ENCODE assay signal across 10 cellular contexts in the genomic region with DNA sequence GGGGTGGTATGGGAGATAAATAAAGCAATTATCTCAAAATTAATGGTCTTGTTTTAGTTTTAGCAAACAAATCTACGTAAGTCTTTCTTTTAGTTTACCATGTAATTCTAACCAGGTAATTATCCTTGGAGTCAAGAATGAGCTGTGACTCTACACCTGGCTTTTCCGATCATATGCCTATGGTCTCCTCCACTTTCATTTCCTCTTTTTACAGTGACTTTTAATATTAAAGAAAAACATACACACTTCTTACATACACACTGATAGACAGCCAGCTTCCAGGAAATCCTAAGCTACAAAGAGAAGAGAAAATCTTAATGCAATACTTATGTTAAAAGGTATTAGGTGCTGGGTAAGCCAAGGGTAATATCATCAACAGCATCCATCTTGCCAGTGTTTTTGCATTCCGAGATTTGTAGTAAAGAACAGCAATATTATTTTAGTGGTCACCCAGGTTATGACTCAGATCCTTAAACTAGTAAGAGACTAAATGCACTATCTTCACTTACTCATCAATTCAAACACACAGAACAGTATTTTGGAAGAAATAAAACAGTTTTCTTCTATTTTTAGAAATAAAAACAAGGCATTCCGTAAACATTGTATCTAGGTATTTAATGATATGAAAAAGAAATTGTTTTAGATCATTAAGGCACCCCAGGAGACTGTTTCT. TPM values are rescaled to one million over a fixed set of nuclear protein-coding genes. Genes with fewer than 3 reads are reported as not detected.
DNase-seq lines count a peak whose midpoint lies in the region; ATAC-seq and TF ChIP-seq lines count a peak whose summit lies in the region.
"Had no signal": no experiment of that assay in that cellular context is flagged by ENCODE, and none has a peak within 500 bp of the region (broad histone marks: within the 10 kb centered on the region; RNA-seq: fewer than 3 reads in every experiment).

No MANE protein-coding gene starts in this region.

- H3K36me3 Mint-ChIP-seq in glutamatergic neuron (ENCODE audit: unreplicated experiment) = no peaks in the 10 kb centered on the region

- peak overlapping the region; percentile 21 for H3K4me3 Mint-ChIP-seq in glutamatergic neuron (ENCODE audit: unreplicated experiment)

- no peaks in the 10 kb centered on the region for H3K36me3 ChIP-seq in ACC112 (ENCODE audit: insufficient read depth, low read length)

- peaks cover 11% of the 10 kb centered on the region for H3K27me3 Mint-ChIP-seq in glutamatergic neuron (ENCODE audit: unreplicated experiment)

- H2AFZ ChIP-seq in ACC112 (ENCODE audit: low read length, unreplicated experiment) = no peak overlapping the region

- peak overlapping the region; percentile 16; the same call in 1 of the 2 replicates for H3K27ac ChIP-seq in ACC112 (ENCODE audit: low read depth, low read length)

- H3K27ac Mint-ChIP-seq in glutamatergic neuron (ENCODE audit: unreplicated experiment) = no peak overlapping the region

- H3K4me1 Mint-ChIP-seq in glutamatergic neuron (ENCODE audit: low read depth, unreplicated experiment) = peaks cover 14% of the 10 kb centered on the region

- H3K4me3 ChIP-seq in ACC112 (ENCODE audit: low read depth, low read length) = peak overlapping the region; percentile 80

- no peaks in the 10 kb centered on the region for H3K27me3 ChIP-seq in ACC112 (ENCODE audit: insufficient read depth, low read length)
- H3K27me3 ChIP-seq: foreskin keratinocyte had no signal

- H3K9me3 Mint-ChIP-seq in glutamatergic neuron (ENCODE audit: unreplicated experiment) = peaks cover 5% of the 10 kb centered on the region

- no peak for TF ChIP-seq CTCF in glutamatergic neuron (IDR thresholded peaks at IDR 0.05; ENCODE audit: partially characterized antibody, unreplicated experiment)

- H3K4me1 ChIP-seq in ACC112 (ENCODE audit: control insufficient read depth, insufficient read depth, low read length, unreplicated experiment) = peaks cover 20% of the 10 kb centered on the region

- peak; percentile 66 for DNase-seq in HT1080 (ENCODE audit: low read depth)
- DNase-seq in OCI-M1 (lab: John Stamatoyannopoulos, UW) = peak; percentile 23
- no peak for DNase-seq in glutamatergic neuron
- DNase-seq in stimulated activated naive CD4-positive, alpha-beta T cell treated with Interleukin-2 at 50 U/mL for 16 hours (lab: John Stamatoyannopoulos, UW) = no peak
- no peak for DNase-seq in nucleus accumbens (lab: John Stamatoyannopoulos, UW)
- DNase-seq: activated naive CD4-positive, alpha-beta T cell treated with Interleukin-2 at 50 U/mL for 16 hours had no signal

- ATAC-seq in HG02588 (IDR thresholded peaks at IDR 0.05; ENCODE audit: unreplicated experiment) (no peak), HG03457 (IDR thresholded peaks at IDR 0.05; ENCODE audit: unreplicated experiment) (no peak)
- ATAC-seq: foreskin keratinocyte had no signal

- peaks cover 31% of the 10 kb centered on the region for H3K79me2 ChIP-seq in ACC112 (ENCODE audit: control insufficient read depth, insufficient read depth, low read length, unreplicated experiment)

RNA-seq across cellular contexts. Expression of a gene that starts 4.4 kb away (rescaled TPM):
- 0.13 and 0.85 TPM in 2 replicates for total RNA-seq in HT1080 (2014; rRNA removed; shearing (Covaris generic))
- 0.66 and 1.1 TPM in 2 replicates for polyA plus RNA-seq in HT1080 (2015; cell fraction: cytosol; rRNA removed)
- 1.6 and 2.0 TPM in 2 replicates for polyA plus RNA-seq in HT1080 (2015; cell fraction: nucleus; rRNA removed)
- total RNA-seq in glutamatergic neuron (ENCODE audit: unreplicated experiment) = 4.7 TPM

Comparison
In these comparisons a context has a peak if more than half of its experiments do, and no peak if none do; other contexts are left out.
1. DNase-seq: peak in HT1080 (single experiment) and OCI-M1 (single experiment); none in glutamatergic neuron (single experiment), stimulated activated naive CD4-positive, alpha-beta T cell treated with Interleukin-2 at 50 U/mL for 16 hours (single experiment) and nucleus accumbens (0 of 56).